In the genomic region with DNA sequence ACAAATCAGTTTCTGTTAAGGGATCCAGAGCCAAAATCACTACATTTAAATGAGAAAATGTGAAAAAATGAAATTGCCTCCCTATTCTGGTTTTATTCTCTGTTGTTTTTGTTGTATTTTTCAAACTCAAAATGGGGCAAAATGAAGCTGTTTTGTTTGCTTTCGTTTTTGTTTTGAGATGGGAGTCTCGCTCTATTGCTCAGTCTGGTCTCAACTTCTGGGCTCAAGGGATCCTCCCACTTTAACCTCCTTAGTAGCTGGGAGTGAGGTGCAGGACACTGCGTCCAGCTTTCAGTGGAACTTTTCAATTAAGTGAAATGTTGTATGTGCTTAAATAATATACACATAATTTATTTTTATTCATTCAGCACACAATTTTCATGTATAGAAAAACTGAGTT, we compare ENCODE assay signal across 12 cellular contexts.
DNase-seq lines count a peak whose midpoint lies in the region; ATAC-seq and TF ChIP-seq lines count a peak whose summit lies in the region.
"Had no signal": no experiment of that assay in that cellular context is flagged by ENCODE, and none has a peak within 500 bp of the region (broad histone marks: within the 10 kb centered on the region; RNA-seq: fewer than 3 reads in every experiment).

No MANE protein-coding gene starts in this region.

- H3K36me3 Mint-ChIP-seq in WTC11: peaks cover 5% of the 10 kb centered on the region
- H3K36me3 Mint-ChIP-seq: activated naive CD8-positive, alpha-beta T cell treated with anti-CD3 and anti-CD28 coated beads, Interleukin-2, amount 10 ng/mL, durations not matched to agents 7 days and 5 days had no signal

- DNase-seq in ELR (ENCODE audit: low read depth) (peak; percentile 3), MG63 (no peak), anterior cingulate cortex (lab: John Stamatoyannopoulos, UW) (no peak), COLO668 (lab: John Stamatoyannopoulos, UW; ENCODE audit: unreplicated experiment) (no peak), WTC11 (ENCODE audit: low spot score) (no peak), DMS 273 treated with DMSO at 0.1 percent for 48 hours (lab: John Stamatoyannopoulos, UW) (no peak)
- DNase-seq: activated naive CD8-positive, alpha-beta T cell treated with anti-CD3 and anti-CD28 coated beads, Interleukin-2, amount 10 ng/mL, durations not matched to agents 7 days and 5 days; SJCRH30 had no signal

- H3K4me1 Mint-ChIP-seq in WTC11: peaks cover 14% of the 10 kb centered on the region
- H3K4me1 Mint-ChIP-seq: activated naive CD8-positive, alpha-beta T cell treated with anti-CD3 and anti-CD28 coated beads, Interleukin-2, amount 10 ng/mL, durations not matched to agents 7 days and 5 days; central memory CD8-positive, alpha-beta T cell had no signal

- H3K36me3 ChIP-seq in MG63: no peaks in the 10 kb centered on the region
- H3K36me3 ChIP-seq: thyroid gland had no signal

- peaks cover 7% of the 10 kb centered on the region for H3K9me3 Mint-ChIP-seq in WTC11

- no peaks in the 10 kb centered on the region for H3K27me3 ChIP-seq in MG63
- H3K27me3 ChIP-seq: SJCRH30, thyroid gland had no signal

- CTCF ChIA-PET in WTC11 (lab: Charles Lee): no interaction called here

- no peaks in the 10 kb centered on the region for H3K27me3 Mint-ChIP-seq in WTC11 (ENCODE audit: low read depth)
- H3K27me3 Mint-ChIP-seq: activated naive CD8-positive, alpha-beta T cell treated with anti-CD3 and anti-CD28 coated beads, Interleukin-2, amount 10 ng/mL, durations not matched to agents 7 days and 5 days; central memory CD8-positive, alpha-beta T cell had no signal

- no peaks in the 10 kb centered on the region for H3K9me3 ChIP-seq in MG63
- H3K9me3 ChIP-seq: SJCRH30, thyroid gland had no signal

- POLR2A ChIA-PET in WTC11 (lab: Charles Lee): no interaction called here

- H3K27ac Mint-ChIP-seq in WTC11: no peak overlapping the region
- H3K27ac Mint-ChIP-seq: activated naive CD8-positive, alpha-beta T cell treated with anti-CD3 and anti-CD28 coated beads, Interleukin-2, amount 10 ng/mL, durations not matched to agents 7 days and 5 days had no signal

- peak overlapping the region; percentile 28 for H3K4me3 ChIP-seq in MG63
- H3K4me3 ChIP-seq: SJCRH30, thyroid gland had no signal

- TF ChIP-seq CTCF in WTC11 (IDR thresholded peaks at IDR 0.05): no peak

- no peak overlapping the region for H3K4me3 Mint-ChIP-seq in WTC11
- H3K4me3 Mint-ChIP-seq: activated naive CD8-positive, alpha-beta T cell treated with anti-CD3 and anti-CD28 coated beads, Interleukin-2, amount 10 ng/mL, durations not matched to agents 7 days and 5 days; central memory CD8-positive, alpha-beta T cell had no signal

- ATAC-seq in GM19397 (IDR thresholded peaks at IDR 0.05; ENCODE audit: unreplicated experiment) (peak; percentile 40), HG02798 (IDR thresholded peaks at IDR 0.05; ENCODE audit: poor library complexity, unreplicated experiment) (peak; percentile 81), WTC11 (no peak)

TF ChIP-seq in WTC11, 78 proteins besides CTCF, POLR2A, EP300 and RAD21:
- no peak for TF ChIP-seq ZNF416 (CRISPR knock-in tag; IDR thresholded peaks at IDR 0.05)
- no peak for TF ChIP-seq TCF7 (CRISPR knock-in tag; IDR thresholded peaks at IDR 0.05; ENCODE audit: low read depth)
- no peak for TF ChIP-seq ZNF671 (CRISPR knock-in tag; IDR thresholded peaks at IDR 0.05)
- TF ChIP-seq ZNF532 (CRISPR knock-in tag; IDR thresholded peaks at IDR 0.05; ENCODE audit: borderline replicate concordance): no peak
- TF ChIP-seq FOXJ3 (CRISPR knock-in tag; IDR thresholded peaks at IDR 0.05; ENCODE audit: borderline replicate concordance): no peak
- no peak for TF ChIP-seq ZBTB43 (CRISPR knock-in tag; IDR thresholded peaks at IDR 0.05)
- TF ChIP-seq, protein P1, sequence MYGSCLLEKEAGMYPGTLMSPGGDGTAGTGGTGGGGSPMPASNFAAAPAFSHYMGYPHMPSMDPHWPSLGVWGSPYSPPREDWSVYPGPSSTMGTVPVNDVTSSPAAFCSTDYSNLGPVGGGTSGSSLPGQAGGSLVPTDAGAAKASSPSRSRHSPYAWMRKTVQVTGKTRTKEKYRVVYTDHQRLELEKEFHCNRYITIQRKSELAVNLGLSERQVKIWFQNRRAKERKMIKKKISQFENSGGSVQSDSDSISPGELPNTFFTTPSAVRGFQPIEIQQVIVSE (CRISPR knock-in tag; IDR thresholded peaks at IDR 0.05; ENCODE audit: borderline replicate concordance): no peak
- TF ChIP-seq SP1 (CRISPR knock-in tag; conservative IDR thresholded peaks at IDR 0.05): no peak
